In the genomic region with DNA sequence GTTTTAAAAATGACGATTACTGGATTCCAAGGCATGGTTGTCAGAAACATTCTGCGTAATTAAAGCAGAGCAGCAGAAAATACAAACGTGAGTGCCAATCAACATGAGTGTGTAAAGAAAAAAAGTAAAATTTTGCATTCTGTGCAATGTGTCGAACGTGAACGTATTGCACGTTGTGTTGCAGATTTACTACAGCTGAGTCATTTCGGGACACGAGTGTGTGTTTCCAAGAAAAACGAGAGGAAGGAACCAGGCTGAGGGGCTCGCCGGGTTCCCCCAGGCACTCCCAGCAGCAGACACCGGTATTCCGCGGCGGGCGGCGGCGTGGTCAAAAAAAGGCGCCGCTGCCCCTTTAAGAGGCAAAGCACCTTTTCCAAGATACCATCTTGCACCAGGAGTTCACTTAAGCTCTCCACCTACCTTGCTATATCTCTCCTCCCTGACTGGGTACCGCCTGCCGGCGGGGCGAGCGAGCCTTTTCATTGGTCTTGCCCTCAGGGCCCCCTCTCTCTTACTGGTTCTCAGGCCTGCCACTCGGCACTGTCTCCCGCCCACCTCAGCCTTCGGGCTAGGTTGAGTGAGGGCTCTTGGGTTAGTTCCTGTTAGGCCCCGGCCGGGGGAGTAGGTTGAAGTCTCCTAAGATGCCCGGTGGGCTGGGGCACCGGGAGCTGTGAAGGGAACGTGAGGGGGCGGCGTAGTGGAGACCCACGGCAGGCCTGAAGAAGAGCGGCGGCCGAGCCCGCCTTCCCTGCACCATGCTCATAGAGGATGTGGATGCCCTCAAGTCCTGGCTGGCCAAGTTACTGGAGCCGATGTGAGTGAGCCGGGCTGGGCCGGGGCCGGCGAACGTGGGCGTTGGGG, we compare ENCODE assay signal across 8 cellular contexts. TPM values are rescaled to one million over a fixed set of nuclear protein-coding genes. Genes with fewer than 3 reads are reported as not detected.
DNase-seq lines count a peak whose midpoint lies in the region; ATAC-seq and TF ChIP-seq lines count a peak whose summit lies in the region.

Gene RBM27, plus strand, starts transcription at position 595 of the 861 bp plus-strand sequence. Its CDS starts 161 bp downstream, at position 756.

- DNase-seq in AG04450 (ENCODE audit: low read depth, low spot score): peak; percentile 98
- peak; percentile 95 for DNase-seq in NCI-H2227 (lab: John Stamatoyannopoulos, UW; ENCODE audit: unreplicated experiment)
- peak; percentile 97 for DNase-seq in WERI-Rb-1
- DNase-seq in caudate nucleus (lab: John Stamatoyannopoulos, UW): peak; percentile 48 to 99 (median 96)
- DNase-seq in immature natural killer cell: peak; percentile 98 to 99 (median 99)
- DNase-seq in smooth muscle cell of the brain vasculature (ENCODE audit: low read depth, low spot score): peak; percentile 94

- POLR2A ChIA-PET in AG04450 (lab: Yijun Ruan, JAX): interaction anchor here (0.6 to 1.0 kb wide), 6 partner anchors 13 to 244 kb away, joined by 3 to 5 read pairs (median 3); no protein-coding TSS in a partner anchor

- H3K9me3 ChIP-seq in AG04450 (ENCODE audit: control insufficient read depth, insufficient read depth, low read length): no peaks in the 10 kb centered on the region; the same call in 1 of the 2 replicates
- no peaks in the 10 kb centered on the region for H3K9me3 ChIP-seq in WERI-Rb-1 (ENCODE audit: severe bottlenecking)

- H3K27me3 Mint-ChIP-seq in immature natural killer cell (ENCODE audit: low read depth in 3 of 3): peaks cover 0 to 1% (median 0%) of the 10 kb centered on the region in 3 donors

- no peaks in the 10 kb centered on the region for H3K27me3 ChIP-seq in AG04450 (ENCODE audit: control insufficient read depth, insufficient read depth, low read length)
- no peaks in the 10 kb centered on the region for H3K27me3 ChIP-seq in WERI-Rb-1 (ENCODE audit: insufficient read depth, low read depth, severe bottlenecking)

- peaks cover 6% of the 10 kb centered on the region; the same call in 1 of the 2 replicates for H3K36me3 ChIP-seq in WERI-Rb-1

- peak within 1 kb of the TSS; percentile 89 for H3K4me3 ChIP-seq in AG04450 (ENCODE audit: low read depth, low read length)
- peak within 1 kb of the TSS; percentile 94 for H3K4me3 ChIP-seq in WERI-Rb-1 (ENCODE audit: low read depth, low read length)

- peak within 1 kb of the TSS; percentile 91 for H3K27ac ChIP-seq in AG04450 (ENCODE audit: low read depth, low read length)
- peak within 1 kb of the TSS; percentile 79 for H3K27ac ChIP-seq in WERI-Rb-1
- H3K27ac ChIP-seq in caudate nucleus (ENCODE audit: low read depth, low read length): peak within 1 kb of the TSS; percentile 72

- CTCF ChIA-PET in AG04450 (lab: Charles Lee): interaction anchor here (0.5 kb wide), 1 partner anchor 262 kb away, joined by 3 read pairs; no protein-coding TSS in a partner anchor

- no peaks in the 10 kb centered on the region for H3K9me3 Mint-ChIP-seq in immature natural killer cell

- H3K4me3 Mint-ChIP-seq in immature natural killer cell: no peak within 1 kb of the TSS

- peak; percentile 100 for ATAC-seq in GM18907 (IDR thresholded peaks at IDR 0.05; ENCODE audit: unreplicated experiment)
- ATAC-seq in HG03139 (IDR thresholded peaks at IDR 0.05; ENCODE audit: unreplicated experiment): peak; percentile 100

- peaks cover 13 to 15% of the 10 kb centered on the region in 2 donors for H3K4me1 Mint-ChIP-seq in immature natural killer cell

- no peak within 1 kb of the TSS for H3K27ac Mint-ChIP-seq in immature natural killer cell

- TF ChIP-seq CTCF in AG04450 (IDR thresholded peaks at IDR 0.05; ENCODE audit: low read depth, low read length) (no peak), WERI-Rb-1 (IDR thresholded peaks at IDR 0.05; ENCODE audit: low read depth, low read length) (no peak)

- H3K36me3 Mint-ChIP-seq in immature natural killer cell: no peaks in the 10 kb centered on the region

RNA-seq across cellular contexts. Expression of gene RBM27, which starts in this region (rescaled TPM):
- polyA plus RNA-seq in AG04450 (2011; rRNA removed) (14.4 and 16.7 TPM in 2 replicates), immature natural killer cell (1 to 10 TPM; 3.6 to 7.1 (median 5.8) TPM)
- polyA minus RNA-seq in AG04450 (2011; rRNA and poly(A)+ RNA removed): 68.3 and 75.4 TPM in 2 replicates

Comparison
In these comparisons a context has a peak if more than half of its experiments do, and no peak if none do; other contexts are left out.
1. Peak in every context shown above with its lines: DNase-seq, ATAC-seq, H3K4me3 ChIP-seq and H3K27ac ChIP-seq.